Comparison of ENCODE assay signal across 17 cellular contexts in genomic region chr12:16608346-16608745, GRCh38. TPM values are rescaled to one million over a fixed set of nuclear protein-coding genes. Genes with fewer than 3 reads are reported as not detected.
DNase-seq lines count a peak whose midpoint lies in the region; ATAC-seq and TF ChIP-seq lines count a peak whose summit lies in the region.
"Had no signal": no experiment of that assay in that cellular context is flagged by ENCODE, and none has a peak within 500 bp of the region (broad histone marks: within the 10 kb centered on the region; RNA-seq: fewer than 3 reads in every experiment).

No MANE protein-coding gene starts in this region.

- H3K4me1 Mint-ChIP-seq in endodermal cell, result peaks cover 71% of the 10 kb centered on the region
- H3K4me1 Mint-ChIP-seq: activated naive CD4-positive, alpha-beta T cell treated with anti-CD3 and anti-CD28 coated beads, Interleukin-2, amount 50 U/mL, for 24 hours had no signal

- ATAC-seq in Right ventricle myocardium inferior, result no peak
- ATAC-seq: Panc1 had no signal

- H3F3A ChIP-seq in neural cell (ENCODE audit: insufficient read depth, low read length, poor library complexity, severe bottlenecking), result peaks cover 16% of the 10 kb centered on the region

- DNase-seq in right atrium auricular region (ENCODE audit: low spot score), result no peak
- no peak for DNase-seq in Right ventricle myocardium inferior (ENCODE audit: missing footprints)
- no peak for DNase-seq in endodermal cell
- DNase-seq in SHP77 treated with DMSO at 0.1 percent for 48 hours (lab: John Stamatoyannopoulos, UW), result no peak
- no peak for DNase-seq in dermis blood vessel endothelial cell
- no peak for DNase-seq in GM13976 (ENCODE audit: low spot score)
- DNase-seq in GF-D8 (lab: John Stamatoyannopoulos, UW), result no peak
- DNase-seq: activated CD4-positive, alpha-beta T cell treated with anti-CD3 and anti-CD28 coated beads, Interleukin-2, amount 50 U/mL, for 4 hours; activated T-cell treated with anti-CD3 and anti-CD28 coated beads, Interleukin-2, amount 50 U/mL, for 1 hour; hippocampal formation; Karpas-422; stimulated activated naive CD4-positive, alpha-beta T cell treated with Interleukin-2 at 50 U/mL for 16 hours had no signal

- no peak overlapping the region for H3K27ac Mint-ChIP-seq in endodermal cell
- H3K27ac Mint-ChIP-seq: activated naive CD4-positive, alpha-beta T cell treated with anti-CD3 and anti-CD28 coated beads, Interleukin-2, amount 50 U/mL, for 24 hours had no signal

- intact Hi-C loops in Right ventricle myocardium inferior (cut with DNase I), result no loop called here

- H3K9ac ChIP-seq in endodermal cell (ENCODE audit: extremely low read depth, low read length, poor library complexity, severe bottlenecking) (no peak overlapping the region), neural cell (ENCODE audit: low read length) (no peak overlapping the region)

- H3K9me3 ChIP-seq in right atrium auricular region (no peaks in the 10 kb centered on the region), endodermal cell (ENCODE audit: control insufficient read depth, low read length) (no peaks in the 10 kb centered on the region), neural cell (ENCODE audit: low read length) (no peaks in the 10 kb centered on the region)
- H3K9me3 ChIP-seq: breast epithelium had no signal

- TF ChIP-seq CTCF in right atrium auricular region (IDR thresholded peaks at IDR 0.05) (no peak), endodermal cell (conservative IDR thresholded peaks at IDR 0.05) (no peak), neural cell (IDR thresholded peaks at IDR 0.05; ENCODE audit: poor library complexity, severe bottlenecking) (no peak), GM13976 (IDR thresholded peaks at IDR 0.05; ENCODE audit: borderline replicate concordance, control extremely low read depth, extremely low read depth, insufficient read depth, missing control alignments) (no peak)

- H3K9me2 ChIP-seq in neural cell (ENCODE audit: insufficient read depth, low read length), result no peaks in the 10 kb centered on the region

- no peak overlapping the region for H2AFZ ChIP-seq in neural cell (ENCODE audit: low read depth, low read length)

- in situ Hi-C loops in GM13976 (cut with MboI; ENCODE audit: low sequenced_read_pairs, unreplicated experiment), result no loop called here

- H3K27me3 ChIP-seq in right atrium auricular region (peaks cover 0 to 18% of the 10 kb centered on the region in 2 donors), endodermal cell (ENCODE audit: control insufficient read depth, insufficient read depth, low read length, poor library complexity, severe bottlenecking) (peaks cover 78% of the 10 kb centered on the region), neural cell (ENCODE audit: insufficient read depth, low read depth, low read length) (no peaks in the 10 kb centered on the region)
- H3K27me3 ChIP-seq: breast epithelium had no signal

- H3K27me3 Mint-ChIP-seq in endodermal cell (ENCODE audit: insufficient read depth), result peaks cover 80% of the 10 kb centered on the region

- no peak overlapping the region for H3K4me2 ChIP-seq in neural cell (ENCODE audit: low read length)

- H3K36me3 Mint-ChIP-seq in endodermal cell (ENCODE audit: low read depth), result no peaks in the 10 kb centered on the region
- H3K36me3 Mint-ChIP-seq: activated naive CD4-positive, alpha-beta T cell treated with anti-CD3 and anti-CD28 coated beads, Interleukin-2, amount 50 U/mL, for 24 hours had no signal

- H3K9me3 Mint-ChIP-seq in endodermal cell, result no peaks in the 10 kb centered on the region
- H3K9me3 Mint-ChIP-seq: activated naive CD4-positive, alpha-beta T cell treated with anti-CD3 and anti-CD28 coated beads, Interleukin-2, amount 50 U/mL, for 24 hours had no signal

- WGBS in endodermal cell (ENCODE audit: insufficient coverage in 1 of 2, insufficient read length in 1 of 2), 2 experiments, result 37 to 74% methylated on average over 3 to 4 of the region's 4 CpGs

- H4K20me1 ChIP-seq in neural cell (ENCODE audit: insufficient read depth), result no peaks in the 10 kb centered on the region

- peak overlapping the region; percentile 32 for H3K4me3 Mint-ChIP-seq in endodermal cell
- H3K4me3 Mint-ChIP-seq: activated naive CD4-positive, alpha-beta T cell treated with anti-CD3 and anti-CD28 coated beads, Interleukin-2, amount 50 U/mL, for 24 hours had no signal

- peaks cover 0 to 6% of the 10 kb centered on the region in 2 donors for H3K4me1 ChIP-seq in right atrium auricular region
- peaks cover 5% of the 10 kb centered on the region for H3K4me1 ChIP-seq in endodermal cell (ENCODE audit: control insufficient read depth, insufficient read depth, low read length)
- H3K4me1 ChIP-seq: breast epithelium had no signal

- no peak for TF ChIP-seq EP300 in neural cell (conservative IDR thresholded peaks at IDR 0.05; ENCODE audit: poor library complexity, severe bottlenecking)

- H3K36me3 ChIP-seq in right atrium auricular region, result no peaks in the 10 kb centered on the region
- no peaks in the 10 kb centered on the region for H3K36me3 ChIP-seq in endodermal cell (ENCODE audit: control insufficient read depth, insufficient read depth, low read length)
- H3K36me3 ChIP-seq in neural cell (ENCODE audit: insufficient read depth, low read length), result no peaks in the 10 kb centered on the region
- H3K36me3 ChIP-seq: breast epithelium had no signal

- peak overlapping the region in 1 of 2 donors; percentile 48 for H3K4me3 ChIP-seq in right atrium auricular region
- H3K4me3 ChIP-seq in endodermal cell (ENCODE audit: low read length), result no peak overlapping the region
- H3K4me3 ChIP-seq in neural cell (ENCODE audit: low read length), result peak overlapping the region; percentile 51

- TF ChIP-seq RAD21 in neural cell (conservative IDR thresholded peaks at IDR 0.05), result no peak

- H3K79me2 ChIP-seq in neural cell (replicated peaks; ENCODE audit: insufficient read depth, low read length), result peaks cover 4% of the 10 kb centered on the region

- peak overlapping the region; percentile 46 to 55 for H3K27ac ChIP-seq in right atrium auricular region
- H3K27ac ChIP-seq in endodermal cell (ENCODE audit: low read depth, low read length), result no peak overlapping the region
- H3K27ac ChIP-seq in neural cell (ENCODE audit: low read length), result no peak overlapping the region
- H3K27ac ChIP-seq: breast epithelium had no signal

TF ChIP-seq in neural cell, 6 proteins besides CTCF, POLR2A, EP300 and RAD21:
- TF ChIP-seq TAF1 (IDR thresholded peaks at IDR 0.05; ENCODE audit: low read depth) (no peak), SMC3 (conservative IDR thresholded peaks at IDR 0.05; ENCODE audit: poor library complexity) (no peak), POLR2AphosphoS5 (IDR thresholded peaks at IDR 0.05) (no peak), MXI1 (conservative IDR thresholded peaks at IDR 0.05; ENCODE audit: poor library complexity, severe bottlenecking) (no peak), REST (IDR thresholded peaks at IDR 0.05; ENCODE audit: borderline replicate concordance) (no peak), EZH2 (IDR thresholded peaks at IDR 0.05; ENCODE audit: borderline replicate concordance, insufficient read depth, low read length, poor library complexity, severe bottlenecking) (no peak)

RNA-seq across cellular contexts. Expression of gene LMO3, which starts 2.4 kb away (rescaled TPM):
- total RNA-seq in right atrium auricular region (10 to 100 TPM in 1 of 2 donors, 1 to 10 TPM in 1; 8.2 to 12.4 TPM), Right ventricle myocardium inferior (3.8 TPM), endodermal cell (1 to 10 TPM in 1 of 2 donors, under 1 TPM in 1; 0.77 to 3.2 TPM), dermis blood vessel endothelial cell (not detected in 2 replicates)
- 20.4 TPM for polyA plus RNA-seq in endodermal cell (2013, experiment 1 of 2)
- 19.0 TPM for polyA plus RNA-seq in endodermal cell (2013, experiment 2 of 2)
- 38.8 and 42.8 TPM in 2 replicates for polyA plus RNA-seq in neural cell
- polyA minus RNA-seq in neural cell, result 63.1 and 71.3 TPM in 2 replicates
- total RNA-seq: G401 had no signal

Comparison
In these comparisons a context has a peak if more than half of its experiments do, and no peak if none do; other contexts are left out.
1. H3K27ac ChIP-seq: peak in right atrium auricular region (2 of 2); none in endodermal cell (single experiment) and neural cell (single experiment).